8 cellular contexts compared by ENCODE assay signal in genomic region chr13:102597029-102598015, GRCh38. TPM values are rescaled to one million over a fixed set of nuclear protein-coding genes. Genes with fewer than 3 reads are reported as not detected.
DNase-seq lines count a peak whose midpoint lies in the region; ATAC-seq and TF ChIP-seq lines count a peak whose summit lies in the region.

No MANE protein-coding gene starts in this region.

- no peak overlapping the region for H3K56ac ChIP-seq in H9 (ENCODE audit: insufficient read length, low read depth, low read length)

- TF ChIP-seq CTCF in H9 (conservative IDR thresholded peaks at IDR 0.05) (no peak), esophagus muscularis mucosa (IDR thresholded peaks at IDR 0.05) (no peak)

- H3K36me3 Mint-ChIP-seq in H9 (ENCODE audit: insufficient read depth in 1 of 3, low read depth in 3 of 3) = peaks cover 2 to 5% (median 5%) of the 10 kb centered on the region in 3 experiments; a peak in 5 of 7 replicates
- peaks cover 0 to 22% (median 6%) of the 10 kb centered on the region in 5 donors for H3K36me3 Mint-ChIP-seq in naive thymus-derived CD4-positive, alpha-beta T cell

- H3K9ac ChIP-seq in H9 (ENCODE audit: extremely low read depth, insufficient read length, low read length) = peak overlapping the region; percentile 85

- H2BK12ac ChIP-seq in H9 (ENCODE audit: insufficient read length, low read depth, low read length) = no peak overlapping the region

- H3K27me3 Mint-ChIP-seq in H9 (ENCODE audit: low read depth) = no peaks in the 10 kb centered on the region
- H3K27me3 Mint-ChIP-seq in naive thymus-derived CD4-positive, alpha-beta T cell = no peaks in the 10 kb centered on the region

- peak overlapping the region; percentile 94 to 98 for H3K4me3 Mint-ChIP-seq in H9
- H3K4me3 Mint-ChIP-seq in naive thymus-derived CD4-positive, alpha-beta T cell = peak overlapping the region; percentile 90 to 99 (median 98)

- no peak overlapping the region for H2AFZ ChIP-seq in H9 (ENCODE audit: low read length)

- no peaks in the 10 kb centered on the region for H3K9me3 ChIP-seq in H9 (ENCODE audit: control insufficient read depth, low read depth, low read length)
- no peaks in the 10 kb centered on the region for H3K9me3 ChIP-seq in esophagus muscularis mucosa
- no peaks in the 10 kb centered on the region for H3K9me3 ChIP-seq in naive thymus-derived CD4-positive, alpha-beta T cell (ENCODE audit: control insufficient read depth in 2 of 3, low read length in 3 of 3)

- H3K4ac ChIP-seq in H9 (ENCODE audit: low read depth, low read length) = no peak overlapping the region

- TF ChIP-seq EP300 in esophagus muscularis mucosa (IDR thresholded peaks at IDR 0.05) = no peak

- H4K20me1 ChIP-seq in H9 (ENCODE audit: control insufficient read depth, insufficient read depth, insufficient read length) = no peaks in the 10 kb centered on the region

- H3K9me3 Mint-ChIP-seq in H9 = peaks cover 0 to 4% of the 10 kb centered on the region in 2 experiments; a peak in 3 of 5 replicates
- H3K9me3 Mint-ChIP-seq in naive thymus-derived CD4-positive, alpha-beta T cell = peaks cover 0 to 3% (median 0%) of the 10 kb centered on the region in 11 donors

- H4K91ac ChIP-seq in H9 (ENCODE audit: insufficient read length, low read depth, low read length) = no peak overlapping the region

- peaks cover 48 to 52% of the 10 kb centered on the region in 2 experiments for H3K4me1 Mint-ChIP-seq in H9
- H3K4me1 Mint-ChIP-seq in naive thymus-derived CD4-positive, alpha-beta T cell = peaks cover 40 to 71% (median 66%) of the 10 kb centered on the region in 7 donors

- no peak overlapping the region for H2BK20ac ChIP-seq in H9 (ENCODE audit: low read depth, low read length, poor library complexity, severe bottlenecking)

- H3K36me3 ChIP-seq in esophagus muscularis mucosa = no peaks in the 10 kb centered on the region
- H3K36me3 ChIP-seq in naive thymus-derived CD4-positive, alpha-beta T cell (ENCODE audit: control insufficient read depth in 2 of 3, insufficient read depth in 3 of 3, low read length in 3 of 3) = peaks cover 0 to 5% (median 0%) of the 10 kb centered on the region in 3 experiments

- peak overlapping the region; percentile 97 for H3K4me2 ChIP-seq in H9 (ENCODE audit: insufficient read depth, insufficient read length, low read length)

- H3K27ac Mint-ChIP-seq in H9 = peak overlapping the region in 2 of 3 experiments; percentile 79 to 96; a peak in 6 of 7 replicates
- H3K27ac Mint-ChIP-seq in naive thymus-derived CD4-positive, alpha-beta T cell = peak overlapping the region; percentile 99 to 100 (median 100)

- no peak overlapping the region for H2BK5ac ChIP-seq in H9 (ENCODE audit: insufficient read length, low read length)

- no peak overlapping the region for H4K8ac ChIP-seq in H9 (replicated peaks; ENCODE audit: insufficient read length, low read depth, low read length)

- peak overlapping the region; percentile 84 to 99 (median 98) for H3K4me3 ChIP-seq in esophagus muscularis mucosa
- H3K4me3 ChIP-seq in naive thymus-derived CD4-positive, alpha-beta T cell (ENCODE audit: low read length) = peak overlapping the region; percentile 97

- CTCF ChIA-PET in naive thymus-derived CD4-positive, alpha-beta T cell (lab: Charles Lee) = interaction anchor here (0.6 to 4.1 kb wide), 2 partner anchors 48 to 249 kb away, joined by 3 to 26 read pairs; partner anchors contain the start of gene ERCC5

- intact Hi-C loops in esophagus muscularis mucosa (cut with DNase I) = loop anchor here (2.0 kb wide), 2 partner anchors 175 to 249 kb away; partner anchors contain the start of genes ERCC5 and TEX30
- intact Hi-C loops in naive thymus-derived CD4-positive, alpha-beta T cell (cut with micrococcal nuclease) = loop anchor here (2.0 to 10.0 kb wide), 3 partner anchors 15 to 973 kb away; no protein-coding TSS in a partner anchor

- ATAC-seq in naive thymus-derived CD4-positive, alpha-beta T cell = no peak

- POLR2A ChIA-PET in naive thymus-derived CD4-positive, alpha-beta T cell (lab: Charles Lee) = interaction anchor here (0.6 to 9.6 kb wide), 18 partner anchors 8 to 1923 kb away, joined by 3 to 351 read pairs (median 7); partner anchors contain the start of genes ERCC5, TEX30 and TMTC4

- H3K79me1 ChIP-seq in H9 (ENCODE audit: insufficient read depth, low read depth, low read length, poor library complexity, severe bottlenecking) = peaks cover 4% of the 10 kb centered on the region

- WGBS in H9 (ENCODE audit: extremely low coverage, insufficient read length, low lambda C conversion rate) = no CpG with 5 or more reads among the region's 70 CpGs
- under 1% methylated on average over 18 of the region's 70 CpGs for WGBS in esophagus muscularis mucosa

- no peak overlapping the region for H3K23ac ChIP-seq in H9 (ENCODE audit: insufficient read length, low read depth, low read length)

- H3K27me3 ChIP-seq in H9 (ENCODE audit: insufficient read depth, low read length) (no peaks in the 10 kb centered on the region), esophagus muscularis mucosa (peaks cover 0 to 4% (median 0%) of the 10 kb centered on the region in 4 donors)
- H3K27me3 ChIP-seq in naive thymus-derived CD4-positive, alpha-beta T cell (ENCODE audit: control insufficient read depth in 2 of 2, insufficient read depth in 2 of 2, low read length in 2 of 2) = no peaks in the 10 kb centered on the region

- peak overlapping the region; percentile 90 for H3K14ac ChIP-seq in H9 (ENCODE audit: insufficient read depth, low read length)

- H3K79me2 ChIP-seq in H9 (ENCODE audit: insufficient read depth, low read length) = peaks cover 39% of the 10 kb centered on the region

- H3K27ac ChIP-seq in H9 (ENCODE audit: insufficient read length, low read depth, low read length) = no peak overlapping the region
- peak overlapping the region; percentile 93 to 98 (median 97) for H3K27ac ChIP-seq in esophagus muscularis mucosa (replicated peaks in 1 of 4)
- H3K27ac ChIP-seq in naive thymus-derived CD4-positive, alpha-beta T cell (ENCODE audit: low read depth, low read length) = peak overlapping the region; percentile 94

- H2AK5ac ChIP-seq in H9 (ENCODE audit: insufficient read length, low read length) = no peak overlapping the region

- H2BK120ac ChIP-seq in H9 (ENCODE audit: low read depth, low read length, poor library complexity, severe bottlenecking) = no peak overlapping the region

- no peak overlapping the region for H2BK15ac ChIP-seq in H9 (ENCODE audit: low read depth, low read length)

- H3K4me1 ChIP-seq in H9 (ENCODE audit: insufficient read depth, low read length) = no peaks in the 10 kb centered on the region; the same call in 1 of the 2 replicates
- peaks cover 34 to 52% (median 47%) of the 10 kb centered on the region in 4 donors for H3K4me1 ChIP-seq in esophagus muscularis mucosa
- peaks cover 30 to 47% of the 10 kb centered on the region in 2 donors for H3K4me1 ChIP-seq in naive thymus-derived CD4-positive, alpha-beta T cell (ENCODE audit: control insufficient read depth in 2 of 2, insufficient read depth in 2 of 2, low read length in 2 of 2)

- H3K18ac ChIP-seq in H9 (ENCODE audit: insufficient read length, low read depth, low read length) = peak overlapping the region; percentile 83

- H3T11ph ChIP-seq in H9 (ENCODE audit: low read length) = no peak overlapping the region

- H3K23me2 ChIP-seq in H9 (ENCODE audit: insufficient read length, low read depth, low read length, poor library complexity, severe bottlenecking) = peaks cover 6% of the 10 kb centered on the region

- DNase-seq in NCI-H1092 treated with DMSO at 0.1 percent for 48 hours (lab: John Stamatoyannopoulos, UW) (peak; percentile 51), NCI-H1092 (lab: John Stamatoyannopoulos, UW) (no peak), H9 (no peak), M059J (ENCODE audit: low read depth) (peak; percentile 45), esophagus muscularis mucosa (ENCODE audit: extremely low spot score) (no peak), NCI-H1436 (lab: John Stamatoyannopoulos, UW) (no peak)
- DNase-seq in activated CD8-positive, alpha-beta memory T cell treated with anti-CD3 and anti-CD28 coated beads, Interleukin-2, amount 50 U/mL, for 4 hours = peak; percentile 29
- peak in 3 of 9 donors; percentile 11 to 36 (median 29) for DNase-seq in naive thymus-derived CD4-positive, alpha-beta T cell

- H4K5ac ChIP-seq in H9 (ENCODE audit: insufficient read length, low read depth, low read length) = no peak overlapping the region

- TF ChIP-seq POLR2A in esophagus muscularis mucosa (IDR thresholded peaks at IDR 0.05; ENCODE audit: low read depth) = no peak

RNA-seq across cellular contexts. Expression of gene TPP2, which starts 0.5 kb away (rescaled TPM):
- 60.0 and 63.5 TPM in 2 replicates for total RNA-seq in H9 (2021)
- total RNA-seq in M059J (2014; rRNA removed; shearing (Covaris generic)) = 27.2 and 34.4 TPM in 2 replicates
- 10 to 100 TPM; 30.3 to 38.4 (median 32.1) TPM for total RNA-seq in esophagus muscularis mucosa
- total RNA-seq in naive thymus-derived CD4-positive, alpha-beta T cell = 100 to 1,000 TPM in 4 of 5 experiments, 10 to 100 TPM in 1; 92.1 to 158 (median 119) TPM
- polyA plus RNA-seq in naive thymus-derived CD4-positive, alpha-beta T cell = 10 to 100 TPM; 49.4 to 63.5 TPM

Comparison
In these comparisons a context has a peak if more than half of its experiments do, and no peak if none do; other contexts are left out.
1. DNase-seq: peak in NCI-H1092 treated with DMSO at 0.1 percent for 48 hours (single experiment), M059J (single experiment) and activated CD8-positive, alpha-beta memory T cell treated with anti-CD3 and anti-CD28 coated beads, Interleukin-2, amount 50 U/mL, for 4 hours (single experiment); none in NCI-H1092 (single experiment), H9 (single experiment), esophagus muscularis mucosa (single experiment) and NCI-H1436 (single experiment).